ENCODE assay signal across 12 cellular contexts in the genomic region with DNA sequence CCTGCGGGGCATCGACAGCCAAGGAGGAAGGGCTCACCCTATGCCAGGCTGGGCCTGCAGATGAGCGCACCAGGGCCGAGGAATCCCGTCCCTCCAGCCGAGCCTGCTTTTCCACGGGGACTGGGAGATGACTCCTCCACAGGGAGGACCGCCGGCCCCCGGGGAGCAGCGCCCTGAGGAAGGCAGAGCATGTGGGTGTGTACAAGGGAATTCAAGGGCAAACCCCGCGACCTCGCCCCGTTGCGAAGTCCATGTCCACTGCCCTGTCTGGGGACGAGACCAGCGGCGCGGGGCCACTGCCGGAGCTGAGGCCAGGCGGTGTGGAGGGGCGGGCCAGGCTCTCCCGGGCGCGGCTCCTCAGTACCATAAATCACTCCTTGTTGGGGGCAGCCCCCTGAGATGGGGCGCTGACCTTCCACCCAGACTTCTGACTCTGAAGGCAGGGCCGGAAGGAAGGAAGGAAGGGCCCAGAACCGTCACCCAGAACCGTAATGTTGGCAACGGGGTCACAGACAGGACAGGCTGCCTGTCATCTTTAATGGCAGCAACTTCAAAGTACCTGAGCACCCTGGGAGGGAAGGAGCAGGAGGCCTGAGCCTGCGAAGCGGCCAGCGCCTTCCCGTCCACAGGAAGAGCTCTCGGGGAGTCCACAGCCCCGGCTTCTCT. TPM values are rescaled to one million over a fixed set of nuclear protein-coding genes. Genes with fewer than 3 reads are reported as not detected.
A peak's percentile ranks its signal among the peaks of the same experiment; 100 is the strongest.
DNase-seq lines count a peak whose midpoint lies in the region; ATAC-seq and TF ChIP-seq lines count a peak whose summit lies in the region.
"Had no signal": no experiment of that assay in that cellular context is flagged by ENCODE, and none has a peak within 500 bp of the region (broad histone marks: within the 10 kb centered on the region; RNA-seq: fewer than 3 reads in every experiment).

No MANE protein-coding gene starts in this region.

- no peak overlapping the region for H3K27ac Mint-ChIP-seq in Caco-2 (ENCODE audit: unreplicated experiment)

- peaks cover 7% of the 10 kb centered on the region for H3K4me1 Mint-ChIP-seq in Caco-2 (ENCODE audit: low read depth, unreplicated experiment)

- TF ChIP-seq CTCF in Caco-2 (IDR thresholded peaks at IDR 0.05; ENCODE audit: insufficient read depth in 1 of 2, low read depth in 1 of 2, low read length in 1 of 2, severe bottlenecking in 1 of 2, unreplicated experiment in 1 of 2) = no peak

- no peaks in the 10 kb centered on the region for H3K9me3 ChIP-seq in Caco-2
- no peaks in the 10 kb centered on the region for H3K9me3 ChIP-seq in adipocyte (ENCODE audit: control insufficient read depth, low read length)

- H3K9me3 Mint-ChIP-seq in Caco-2 (ENCODE audit: unreplicated experiment) = no peaks in the 10 kb centered on the region

- intact Hi-C loops in Caco-2 (cut with micrococcal nuclease; ENCODE audit: unreplicated experiment) (no loop called here), sciatic nerve (cut with DNase I) (no loop called here)

- peaks cover 6% of the 10 kb centered on the region; the same call in 1 of the 2 replicates for H3K4me1 ChIP-seq in Caco-2
- H3K4me1 ChIP-seq in adipocyte (ENCODE audit: control insufficient read depth, insufficient read depth, low read length) = peaks cover 8% of the 10 kb centered on the region

- BruUV-seq in Caco-2 (replicated peaks; lab: Mats Ljungman, UMichigan) = no TSS peak

- peak; percentile 63 for ATAC-seq in sciatic nerve
- ATAC-seq: activated CD8-positive, alpha-beta memory T cell treated with anti-CD3 and anti-CD28 coated beads, Interleukin-2, amount 10 ng/mL, durations not matched to agents 7 days and 5 days; HCT116 had no signal

- H3K27me3 ChIP-seq in Caco-2 (replicated peaks; ENCODE audit: control insufficient read depth, insufficient read depth, low read length) (no peaks in the 10 kb centered on the region), adipocyte (replicated peaks; ENCODE audit: control insufficient read depth, insufficient read depth, low read length) (no peaks in the 10 kb centered on the region)

- peaks cover 10% of the 10 kb centered on the region for H3K36me3 Mint-ChIP-seq in Caco-2 (ENCODE audit: insufficient read depth, unreplicated experiment)

- H3K36me3 ChIP-seq in Caco-2 (ENCODE audit: control insufficient read depth, insufficient read depth, low read length) = no peaks in the 10 kb centered on the region
- H3K36me3 ChIP-seq in adipocyte (ENCODE audit: control insufficient read depth, insufficient read depth, low read length, severe bottlenecking) = no peaks in the 10 kb centered on the region

- H3K4me3 ChIP-seq in Caco-2 (ENCODE audit: low read depth, low read length) (no peak overlapping the region), adipocyte (ENCODE audit: low read length) (peak overlapping the region; percentile 69)

- H3K4me3 Mint-ChIP-seq in Caco-2 (ENCODE audit: unreplicated experiment) = no peak overlapping the region
- H3K4me3 Mint-ChIP-seq: activated CD8-positive, alpha-beta memory T cell treated with anti-CD3 and anti-CD28 coated beads, Interleukin-2, amount 10 ng/mL, durations not matched to agents 7 days and 5 days had no signal

- H3K9ac ChIP-seq in adipocyte (ENCODE audit: low read length) = peak overlapping the region; percentile 74

- DNase-seq in Caco-2 = peak; percentile 31 to 65
- DNase-seq in adipocyte (ENCODE audit: low read depth) = no peak
- peak; percentile 19 for DNase-seq in kidney glomerular epithelial cell (lab: John Stamatoyannopoulos, UW)
- no peak for DNase-seq in sciatic nerve (ENCODE audit: low spot score)
- no peak for DNase-seq in NCI-H2171 (lab: John Stamatoyannopoulos, UW)
- no peak for DNase-seq in NK-92 treated with Interleukin-12 subunit alpha and Interleukin-12 subunit beta, amount 100 ng/mL, for 24 hours (lab: John Stamatoyannopoulos, UW)
- no peak for DNase-seq in NCI-H2081 (lab: John Stamatoyannopoulos, UW)
- no peak for DNase-seq in OCI-M1 (lab: John Stamatoyannopoulos, UW)
- DNase-seq: activated CD8-positive, alpha-beta memory T cell treated with anti-CD3 and anti-CD28 coated beads, Interleukin-2, amount 10 ng/mL, durations not matched to agents 7 days and 5 days; NCI-H1694; SHP77 treated with DMSO at 0.1 percent for 48 hours had no signal

- H3K27me3 Mint-ChIP-seq in Caco-2 (ENCODE audit: insufficient read depth, unreplicated experiment) = no peaks in the 10 kb centered on the region
- H3K27me3 Mint-ChIP-seq: activated CD8-positive, alpha-beta memory T cell treated with anti-CD3 and anti-CD28 coated beads, Interleukin-2, amount 10 ng/mL, durations not matched to agents 7 days and 5 days had no signal

- CTCF ChIA-PET in Caco-2 (lab: Charles Lee) = no interaction called here

- POLR2A ChIA-PET in Caco-2 (lab: Charles Lee) = no interaction called here

RNA-seq across cellular contexts. Expression of a gene that starts 52.6 kb away (rescaled TPM):
- total RNA-seq in Caco-2 (2022) (50.5 and 54.1 TPM in 2 replicates), sciatic nerve (39.5 TPM)

Comparison
In these comparisons a context has a peak if more than half of its experiments do, and no peak if none do; other contexts are left out.
1. DNase-seq: peak in Caco-2 (2 of 2) and kidney glomerular epithelial cell (single experiment); none in adipocyte (single experiment), sciatic nerve (single experiment), NCI-H2171 (single experiment), NK-92 treated with Interleukin-12 subunit alpha and Interleukin-12 subunit beta, amount 100 ng/mL, for 24 hours (single experiment), NCI-H2081 (0 of 2) and OCI-M1 (single experiment).